33 cellular contexts compared by ENCODE assay signal in genomic region chr2:228646061-228646460, GRCh38.
A peak's percentile ranks its signal among the peaks of the same experiment; 100 is the strongest.
DNase-seq lines count a peak whose midpoint lies in the region; ATAC-seq and TF ChIP-seq lines count a peak whose summit lies in the region.
"Had no signal": no experiment of that assay in that cellular context is flagged by ENCODE, and none has a peak within 500 bp of the region (broad histone marks: within the 10 kb centered on the region; RNA-seq: fewer than 3 reads in every experiment).

No MANE protein-coding gene starts in this region.

- no peak for TF ChIP-seq CTCF in A673 (conservative IDR thresholded peaks at IDR 0.05; ENCODE audit: low read depth, low read length)
- TF ChIP-seq CTCF in chondrocyte (IDR thresholded peaks at IDR 0.05): no peak

- no peaks in the 10 kb centered on the region for H3K9me3 Mint-ChIP-seq in chondrocyte (ENCODE audit: low read depth)

- no peak overlapping the region for H3K4me3 ChIP-seq in A673 (ENCODE audit: low read depth, low read length, poor library complexity, severe bottlenecking)
- H3K4me3 ChIP-seq: BLaER1 treated with 17β-estradiol and CSF1 and Interleukin-3, amounts not matched to agents 10 nM and 100 nM; mucosa of descending colon; Peyer's patch; psoas muscle; sigmoid colon; stomach; vagina had no signal

- no peaks in the 10 kb centered on the region for H3K27me3 ChIP-seq in A673 (replicated peaks; ENCODE audit: insufficient read depth, low read depth, low read length, poor library complexity)
- H3K27me3 ChIP-seq: BLaER1 treated with 17β-estradiol and CSF1 and Interleukin-3, amounts not matched to agents 10 nM and 100 nM; Peyer's patch; sigmoid colon; stomach; vagina had no signal

- H3K36me3 Mint-ChIP-seq in chondrocyte (ENCODE audit: low read depth): no peaks in the 10 kb centered on the region
- H3K36me3 Mint-ChIP-seq: activated naive CD8-positive, alpha-beta T cell; natural killer cell had no signal

- CTCF ChIA-PET in A673 (lab: Charles Lee): no interaction called here

- H3K27ac ChIP-seq in A673 (ENCODE audit: low read depth, low read length, poor library complexity, severe bottlenecking): no peak overlapping the region
- H3K27ac ChIP-seq: BLaER1 treated with 17β-estradiol and CSF1 and Interleukin-3, amounts not matched to agents 10 nM and 100 nM; KMS-11; Peyer's patch; psoas muscle; sigmoid colon; stomach; vagina had no signal

- peaks cover 15% of the 10 kb centered on the region for H3K4me1 ChIP-seq in A673 (ENCODE audit: insufficient read depth, low read length, poor library complexity, severe bottlenecking)
- H3K4me1 ChIP-seq: BLaER1 treated with 17β-estradiol and CSF1 and Interleukin-3, amounts not matched to agents 10 nM and 100 nM; Peyer's patch; psoas muscle; sigmoid colon; stomach; vagina had no signal

- H3K27ac Mint-ChIP-seq in chondrocyte (ENCODE audit: unreplicated experiment): no peak overlapping the region
- H3K27ac Mint-ChIP-seq: activated CD4-positive, alpha-beta T cell treated with anti-CD3 and anti-CD28 coated beads, Interleukin-2, amount 10 ng/mL, durations not matched to agents 24 days and 14 days; activated naive CD8-positive, alpha-beta T cell; effector memory CD8-positive, alpha-beta T cell; natural killer cell had no signal

- no peak for ATAC-seq in HG02885 (IDR thresholded peaks at IDR 0.05; ENCODE audit: poor library complexity, unreplicated experiment)
- ATAC-seq in GM19324 (IDR thresholded peaks at IDR 0.05; ENCODE audit: low FRiP score, unreplicated experiment): no peak
- ATAC-seq: effector memory CD8-positive, alpha-beta T cell; left cardiac atrium; mucosa of descending colon; natural killer cell; psoas muscle had no signal

- no peaks in the 10 kb centered on the region for H3K9me3 ChIP-seq in A673 (ENCODE audit: low read depth, low read length, poor library complexity, severe bottlenecking)
- H3K9me3 ChIP-seq: BLaER1 treated with 17β-estradiol and CSF1 and Interleukin-3, amounts not matched to agents 10 nM and 100 nM; mucosa of descending colon; Peyer's patch; psoas muscle; sigmoid colon; stomach; vagina had no signal

- no peaks in the 10 kb centered on the region for H3K36me3 ChIP-seq in A673 (ENCODE audit: insufficient read depth, low read length, poor library complexity, severe bottlenecking)
- H3K36me3 ChIP-seq: BLaER1 treated with 17β-estradiol and CSF1 and Interleukin-3, amounts not matched to agents 10 nM and 100 nM; Peyer's patch; sigmoid colon; stomach; vagina had no signal

- H3K27me3 Mint-ChIP-seq in chondrocyte (ENCODE audit: low read depth): no peaks in the 10 kb centered on the region
- H3K27me3 Mint-ChIP-seq: activated CD4-positive, alpha-beta T cell treated with anti-CD3 and anti-CD28 coated beads, Interleukin-2, amount 10 ng/mL, durations not matched to agents 24 days and 14 days; activated naive CD8-positive, alpha-beta T cell; effector memory CD8-positive, alpha-beta T cell had no signal

- intact Hi-C loops in A673 (cut with micrococcal nuclease; ENCODE audit: unreplicated experiment): no loop called here

- peak; percentile 63 for DNase-seq in A673 (ENCODE audit: low spot score)
- peak; percentile 23 for DNase-seq in GM04504 (ENCODE audit: low read depth)
- DNase-seq in NCI-H460 (ENCODE audit: extremely low read depth, low read depth): peak; percentile 26
- DNase-seq in fibroblast of gingiva (ENCODE audit: low read depth): peak; percentile 13
- no peak for DNase-seq in T-helper 1 cell
- DNase-seq in chondrocyte (ENCODE audit: low spot score): no peak
- DNase-seq: activated CD4-positive, alpha-beta T cell treated with anti-CD3 and anti-CD28 coated beads, Interleukin-2, amount 10 ng/mL, durations not matched to agents 24 days and 14 days; anterior cingulate cortex; caudate nucleus; cortex of kidney; DMS153; effector memory CD8-positive, alpha-beta T cell; GDM1; hypothalamus; left cardiac atrium; mucosa of descending colon; MV-4-11; natural killer cell; NCI-H146; NCI-H226; NCI-H748 treated with DMSO at 0.1 percent for 48 hours; occipital lobe; Peyer's patch; psoas muscle; sigmoid colon; stimulated activated CD4-positive, alpha-beta T cell treated with anti-CD3 and anti-CD28 coated beads, Interleukin-4, amount 100 ng/mL, for 1 hour; stomach had no signal

- no peak overlapping the region for H3K4me3 Mint-ChIP-seq in chondrocyte (ENCODE audit: unreplicated experiment)
- H3K4me3 Mint-ChIP-seq: activated CD4-positive, alpha-beta T cell treated with anti-CD3 and anti-CD28 coated beads, Interleukin-2, amount 10 ng/mL, durations not matched to agents 24 days and 14 days; activated naive CD8-positive, alpha-beta T cell; effector memory CD8-positive, alpha-beta T cell; natural killer cell had no signal

- POLR2A ChIA-PET in A673 (lab: Charles Lee; ENCODE audit: low non-redundant PET): no interaction called here

- BruUV-seq in A673 (replicated peaks; lab: Mats Ljungman, UMichigan): no TSS peak

- no peaks in the 10 kb centered on the region for H3K4me1 Mint-ChIP-seq in chondrocyte (ENCODE audit: low read depth)
- H3K4me1 Mint-ChIP-seq: activated CD4-positive, alpha-beta T cell treated with anti-CD3 and anti-CD28 coated beads, Interleukin-2, amount 10 ng/mL, durations not matched to agents 24 days and 14 days; natural killer cell had no signal

Comparison
In these comparisons a context has a peak if more than half of its experiments do, and no peak if none do; other contexts are left out.
1. DNase-seq: peak in A673 (single experiment), GM04504 (single experiment), NCI-H460 (single experiment) and fibroblast of gingiva (single experiment); none in T-helper 1 cell (0 of 5) and chondrocyte (single experiment).